18 cellular contexts compared by ENCODE assay signal in the genomic region with DNA sequence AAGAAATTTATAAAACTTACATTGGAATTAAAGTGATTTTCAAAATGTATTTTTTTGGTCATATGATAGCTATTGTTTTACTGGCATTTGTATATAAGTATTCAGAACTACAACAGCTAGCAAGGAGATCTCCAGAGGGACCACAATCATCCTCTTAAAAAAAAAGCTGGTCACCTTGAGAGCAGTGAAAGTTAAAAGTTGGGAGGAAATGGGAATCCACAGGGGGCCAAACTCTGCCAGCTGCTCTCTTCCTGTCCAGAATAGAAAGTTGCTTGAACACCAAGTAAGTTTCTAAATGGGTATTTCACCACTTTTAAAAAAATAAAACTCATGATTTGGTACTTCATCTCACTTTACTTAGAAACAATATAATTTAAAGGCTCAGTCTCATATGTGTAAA.
"Had no signal": no experiment of that assay in that cellular context is flagged by ENCODE, and none has a peak within 500 bp of the region (broad histone marks: within the 10 kb centered on the region; RNA-seq: fewer than 3 reads in every experiment).

No MANE protein-coding gene starts in this region.

- H3K9me3 Mint-ChIP-seq: stimulated activated memory B cell treated with anti-CD40 and anti-IgM and Interleukin-4, amounts not matched to agents 10 μg/mL and 1 μg/mL and 100 μg/mL, for 72 hours had no signal

- H2AFZ ChIP-seq: parathyroid adenoma had no signal

- H3K27ac Mint-ChIP-seq: activated CD4-positive, alpha-beta T cell treated with anti-CD3 and anti-CD28 coated beads, Interleukin-2, amount 10 ng/mL, durations not matched to agents 7 days and 5 days; activated CD8-positive, alpha-beta T cell treated with anti-CD3 and anti-CD28 coated beads, Interleukin-2, amount 10 ng/mL, durations not matched to agents 7 days and 5 days; activated T-cell treated with anti-CD3 and anti-CD28 coated beads, Interleukin-2, amount 50 U/mL, for 24 hours; activated T-helper 2 cell treated with anti-CD3 and anti-CD28 coated beads, Interferon-gamma antibody, Interleukin-2, Interleukin-4, amounts not matched to agents 10 μg/mL and 5 μg/mL and 100 μg/mL, durations not matched to agents 14 hours and 24 hours and 36 hours; natural killer cell treated with Interleukin-12 subunit alpha and Interleukin-12 subunit beta and Interleukin-15 and Interleukin-18, amount 100 ng/mL, for 72 hours; stimulated activated memory B cell treated with anti-CD40 and anti-IgM and Interleukin-4, amounts not matched to agents 10 μg/mL and 1 μg/mL and 100 μg/mL, for 72 hours; T-helper 2 cell treated with Interferon-gamma antibody and Interleukin-4, amounts not matched to agents 5 μg/mL and 100 μg/mL, for 36 hours had no signal

- H3K9ac ChIP-seq: parathyroid adenoma had no signal

- H3K9me3 ChIP-seq: sigmoid colon, spleen, upper lobe of right lung had no signal

- ATAC-seq: activated CD8-positive, alpha-beta T cell treated with anti-CD3 and anti-CD28 coated beads, Interleukin-2, amount 10 ng/mL, durations not matched to agents 7 days and 5 days; natural killer cell treated with Interleukin-12 subunit alpha and Interleukin-12 subunit beta and Interleukin-15 and Interleukin-18, amount 100 ng/mL, for 72 hours; stimulated activated memory B cell treated with anti-CD40 and anti-IgM and Interleukin-4, amounts not matched to agents 10 μg/mL and 1 μg/mL and 100 μg/mL, for 72 hours; upper lobe of right lung had no signal

- H3K27ac ChIP-seq: brain microvascular endothelial cell, parathyroid adenoma, sigmoid colon, spleen, upper lobe of right lung had no signal

- H3K4me3 ChIP-seq: sigmoid colon, spleen, upper lobe of right lung had no signal

- H3K4me1 ChIP-seq: parathyroid adenoma, sigmoid colon, spleen, upper lobe of right lung had no signal

- H3K36me3 Mint-ChIP-seq: natural killer cell treated with Interleukin-12 subunit alpha and Interleukin-12 subunit beta and Interleukin-15 and Interleukin-18, amount 100 ng/mL, for 72 hours; stimulated activated memory B cell treated with anti-CD40 and anti-IgM and Interleukin-4, amounts not matched to agents 10 μg/mL and 1 μg/mL and 100 μg/mL, for 72 hours had no signal

- DNase-seq: activated CD4-positive, alpha-beta T cell treated with anti-CD3 and anti-CD28 coated beads, Interleukin-2, amount 10 ng/mL, durations not matched to agents 7 days and 5 days; activated CD8-positive, alpha-beta T cell treated with anti-CD3 and anti-CD28 coated beads, Interleukin-2, amount 10 ng/mL, durations not matched to agents 7 days and 5 days; activated naive CD4-positive, alpha-beta T cell treated with Interleukin-2 at 50 U/mL for 16 hours; activated T-cell treated with anti-CD3 and anti-CD28 coated beads, Interleukin-2, amount 50 U/mL, for 24 hours; brain microvascular endothelial cell; central memory CD4-positive, alpha-beta T cell; cortex of kidney; effector CD4-positive, alpha-beta T cell; head of caudate nucleus; sigmoid colon; spleen; stimulated activated CD4-positive, alpha-beta T cell treated with anti-CD3 and anti-CD28 coated beads, Interleukin-4, amount 100 ng/mL, for 4 hours; upper lobe of right lung had no signal

- H3K36me3 ChIP-seq: brain microvascular endothelial cell, sigmoid colon, spleen, upper lobe of right lung had no signal

- H3K27me3 ChIP-seq: brain microvascular endothelial cell, sigmoid colon, spleen, upper lobe of right lung had no signal

- H3K79me2 ChIP-seq: parathyroid adenoma had no signal
